In the genomic region with DNA sequence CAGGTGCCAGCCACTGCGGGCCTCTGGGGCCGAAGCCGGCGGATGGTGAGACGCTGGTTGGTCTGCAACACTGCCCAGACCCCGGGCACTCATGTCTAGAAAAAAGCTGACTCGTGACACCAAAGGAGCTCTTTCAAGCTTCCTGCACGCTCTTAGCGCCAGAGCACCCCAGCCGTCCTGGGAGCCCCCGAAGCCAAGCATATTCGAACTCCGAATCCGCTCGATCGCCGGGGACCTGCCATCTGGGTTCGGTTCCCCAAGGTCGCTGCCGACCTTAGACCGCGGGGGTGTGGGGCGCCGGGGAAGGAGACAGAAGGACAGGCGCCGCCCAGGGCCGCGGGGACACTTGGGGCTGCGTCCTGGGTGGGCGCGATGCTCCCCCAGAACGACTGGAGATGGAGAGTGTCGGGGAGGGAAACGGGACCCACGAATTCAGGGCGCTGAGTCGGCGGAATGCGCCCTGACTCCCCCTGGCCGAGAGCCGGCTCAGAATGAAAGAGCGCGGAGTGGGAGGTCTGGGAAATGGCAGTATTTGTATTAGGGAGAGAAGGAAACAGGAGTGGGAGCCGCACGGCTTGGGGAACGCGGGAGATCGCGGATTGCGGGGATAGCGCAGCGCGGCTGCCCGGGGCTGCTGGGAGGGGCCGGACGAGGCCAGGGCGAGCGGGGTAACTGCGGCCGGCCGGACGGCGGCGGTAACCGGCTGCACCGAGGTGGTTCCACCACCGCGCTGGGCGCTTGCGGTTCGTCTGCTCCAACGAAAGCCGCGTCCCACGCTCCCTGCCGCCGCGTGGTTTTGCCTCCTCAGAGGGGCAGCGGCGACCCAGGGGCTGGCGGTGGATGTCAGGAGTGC, we compare ENCODE assay signal across 1 cellular context.
A peak's percentile ranks its signal among the peaks of the same experiment; 100 is the strongest.
TF ChIP-seq lines count a peak whose summit lies in the region.

No MANE protein-coding gene starts in this region.

TF ChIP-seq in GM23338, 12 proteins besides CTCF, POLR2A, EP300 and RAD21:
- TF ChIP-seq EZH2 (IDR thresholded peaks at IDR 0.05; ENCODE audit: low read depth, unreplicated experiment) (peak; percentile 61), EZH2phosphoT487 (IDR thresholded peaks at IDR 0.05; ENCODE audit: unreplicated experiment) (peak; percentile 52)
- TF ChIP-seq, protein P1, sequence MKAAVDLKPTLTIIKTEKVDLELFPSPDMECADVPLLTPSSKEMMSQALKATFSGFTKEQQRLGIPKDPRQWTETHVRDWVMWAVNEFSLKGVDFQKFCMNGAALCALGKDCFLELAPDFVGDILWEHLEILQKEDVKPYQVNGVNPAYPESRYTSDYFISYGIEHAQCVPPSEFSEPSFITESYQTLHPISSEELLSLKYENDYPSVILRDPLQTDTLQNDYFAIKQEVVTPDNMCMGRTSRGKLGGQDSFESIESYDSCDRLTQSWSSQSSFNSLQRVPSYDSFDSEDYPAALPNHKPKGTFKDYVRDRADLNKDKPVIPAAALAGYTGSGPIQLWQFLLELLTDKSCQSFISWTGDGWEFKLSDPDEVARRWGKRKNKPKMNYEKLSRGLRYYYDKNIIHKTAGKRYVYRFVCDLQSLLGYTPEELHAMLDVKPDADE (IDR thresholded peaks at IDR 0.05), result no peak
